In genomic region chr16:28923652-28924398, GRCh38 we compare ENCODE assay signal across 8 cellular contexts. TPM values are rescaled to one million over a fixed set of nuclear protein-coding genes. Genes with fewer than 3 reads are reported as not detected.
DNase-seq lines count a peak whose midpoint lies in the region; ATAC-seq and TF ChIP-seq lines count a peak whose summit lies in the region.

No MANE protein-coding gene starts in this region.

- H3K9me3 ChIP-seq in gastrocnemius medialis = no peaks in the 10 kb centered on the region

- H3K36me3 Mint-ChIP-seq in activated naive CD8-positive, alpha-beta T cell treated with anti-CD3 and anti-CD28 coated beads for 36 hours = peaks cover 8% of the 10 kb centered on the region

- intact Hi-C loops in gastrocnemius medialis (cut with DNase I; ENCODE audit: low total_unique reads) = loop anchor here (2.0 kb wide), 3 partner anchors 43 to 101 kb away; partner anchors contain the start of genes ATXN2L and TUFM

- TF ChIP-seq CTCF in GM13976 (IDR thresholded peaks at IDR 0.05; ENCODE audit: borderline replicate concordance, control extremely low read depth, extremely low read depth, insufficient read depth, missing control alignments) (no peak), gastrocnemius medialis (IDR thresholded peaks at IDR 0.05 in 4 of 5, conservative IDR thresholded peaks at IDR 0.05 in 1 of 5) (no peak), omental fat pad (IDR thresholded peaks at IDR 0.05) (no peak)

- H3K27me3 ChIP-seq in mesendoderm (ENCODE audit: insufficient read depth, low read length, poor library complexity) (no peaks in the 10 kb centered on the region), gastrocnemius medialis (no peaks in the 10 kb centered on the region)

- no peaks in the 10 kb centered on the region for H3K27me3 Mint-ChIP-seq in activated naive CD8-positive, alpha-beta T cell treated with anti-CD3 and anti-CD28 coated beads for 36 hours

- no peak overlapping the region for H2AK5ac ChIP-seq in mesendoderm (ENCODE audit: low read length)

- H3K18ac ChIP-seq in mesendoderm (ENCODE audit: low read length) = no peak overlapping the region

- H2BK5ac ChIP-seq in mesendoderm (ENCODE audit: low read length) = peak overlapping the region; percentile 49

- in situ Hi-C loops in GM13976 (cut with MboI; ENCODE audit: low sequenced_read_pairs, unreplicated experiment) = no loop called here
- in situ Hi-C loops in gastrocnemius medialis (cut with MboI; ENCODE audit: low sequenced_read_pairs in 4 of 4) = no loop called here

- peak overlapping the region; percentile 66 for H3K23ac ChIP-seq in mesendoderm (ENCODE audit: low read length)

- H3K4me3 ChIP-seq in mesendoderm (ENCODE audit: low read length) (peak overlapping the region; percentile 60), gastrocnemius medialis (peak overlapping the region in 1 of 4 donors; percentile 99)

- H2BK120ac ChIP-seq in mesendoderm (ENCODE audit: low read depth, low read length) = no peak overlapping the region

- H3K36me3 ChIP-seq in mesendoderm (ENCODE audit: control insufficient read depth, insufficient read depth, low read length) = no peaks in the 10 kb centered on the region
- peaks cover 0 to 8% of the 10 kb centered on the region in 2 donors for H3K36me3 ChIP-seq in gastrocnemius medialis

- H3K4ac ChIP-seq in mesendoderm (ENCODE audit: low read depth, low read length) = no peak overlapping the region

- WGBS in mesendoderm (ENCODE audit: extremely low coverage, insufficient coverage, low lambda C conversion rate) = no CpG with 5 or more reads among the region's 13 CpGs

- ATAC-seq in GM21367 (IDR thresholded peaks at IDR 0.05; ENCODE audit: unreplicated experiment) (peak; percentile 55), HG03565 (IDR thresholded peaks at IDR 0.05; ENCODE audit: unreplicated experiment) (peak; percentile 37), gastrocnemius medialis (no peak), omental fat pad (ENCODE audit: low FRiP score) (no peak)

- H4K5ac ChIP-seq in mesendoderm (ENCODE audit: low read length) = no peak overlapping the region

- peak overlapping the region; percentile 86 for H3K9ac ChIP-seq in mesendoderm (ENCODE audit: low read length)

- no peaks in the 10 kb centered on the region for H3K4me1 ChIP-seq in mesendoderm (ENCODE audit: control insufficient read depth, low read depth, low read length)
- peaks cover 9% of the 10 kb centered on the region in 2 donors for H3K4me1 ChIP-seq in gastrocnemius medialis

- H3K9me3 Mint-ChIP-seq in activated naive CD8-positive, alpha-beta T cell treated with anti-CD3 and anti-CD28 coated beads for 36 hours = peaks cover 3% of the 10 kb centered on the region

- H3K4me2 ChIP-seq in mesendoderm (ENCODE audit: low read length) = peak overlapping the region; percentile 97

- H3K56ac ChIP-seq in mesendoderm (ENCODE audit: low read length) = peak overlapping the region; percentile 97

- no peak for TF ChIP-seq POLR2A in gastrocnemius medialis (IDR thresholded peaks at IDR 0.05)

- H3K4me1 Mint-ChIP-seq in activated naive CD8-positive, alpha-beta T cell treated with anti-CD3 and anti-CD28 coated beads for 36 hours = peaks cover 18% of the 10 kb centered on the region

- no peak overlapping the region for H4K8ac ChIP-seq in mesendoderm (ENCODE audit: low read depth, low read length)

- H3K79me1 ChIP-seq in mesendoderm (ENCODE audit: low read length) = peaks cover 2% of the 10 kb centered on the region

- DNase-seq in GM13976 (ENCODE audit: low spot score) (peak; percentile 80), mesendoderm (no peak), gastrocnemius medialis (no peak), hippocampal formation (lab: John Stamatoyannopoulos, UW) (no peak), omental fat pad (ENCODE audit: low spot score) (no peak)
- no peak for DNase-seq in activated naive CD8-positive, alpha-beta T cell treated with anti-CD3 and anti-CD28 coated beads for 36 hours

- H3K79me2 ChIP-seq in mesendoderm (ENCODE audit: control insufficient read depth, insufficient read depth, low read length) = no peaks in the 10 kb centered on the region

- H3K27ac Mint-ChIP-seq in activated naive CD8-positive, alpha-beta T cell treated with anti-CD3 and anti-CD28 coated beads for 36 hours = no peak overlapping the region

- H3K27ac ChIP-seq in mesendoderm (ENCODE audit: low read depth, low read length) = peak overlapping the region; percentile 32
- H3K27ac ChIP-seq in gastrocnemius medialis = peak overlapping the region in 2 of 4 donors; percentile 97 to 99

- no peak overlapping the region for H2BK15ac ChIP-seq in mesendoderm (replicated peaks; ENCODE audit: low read depth)

- peak overlapping the region; percentile 96 for H3K4me3 Mint-ChIP-seq in activated naive CD8-positive, alpha-beta T cell treated with anti-CD3 and anti-CD28 coated beads for 36 hours

RNA-seq across cellular contexts. Expression of gene RABEP2, which starts 1.2 kb away (rescaled TPM):
- 10 to 100 TPM; 11.4 to 12.5 TPM for total RNA-seq in activated naive CD8-positive, alpha-beta T cell treated with anti-CD3 and anti-CD28 coated beads for 36 hours
- 7.2 TPM for polyA plus RNA-seq in mesendoderm (2013, experiment 1 of 2)
- polyA plus RNA-seq in mesendoderm (2013, experiment 2 of 2) = 6.6 TPM
- total RNA-seq in gastrocnemius medialis = 10 to 100 TPM in 1 of 4 donors, 1 to 10 TPM in 3; 2.9 to 13.9 (median 6.4) TPM
- total RNA-seq in omental fat pad = 10 to 100 TPM; 10.1 to 21.7 (median 17.0) TPM

RNA-seq across cellular contexts. Expression of gene CD19, which starts 7.9 kb away (rescaled TPM):
- total RNA-seq in activated naive CD8-positive, alpha-beta T cell treated with anti-CD3 and anti-CD28 coated beads for 36 hours = 1 to 10 TPM; 2.1 to 2.6 TPM
- 0.46 TPM for polyA plus RNA-seq in mesendoderm (2013, experiment 1 of 2)
- polyA plus RNA-seq in mesendoderm (2013, experiment 2 of 2) = 0.39 TPM
- total RNA-seq in gastrocnemius medialis (not detected), omental fat pad (under 1 TPM in 1 of 4 donors, not detected in 3; 0.46 TPM)

RNA-seq across cellular contexts. Expression of gene NFATC2IP, which starts 26.9 kb away (rescaled TPM):
- 10 to 100 TPM; 65.6 to 74.4 TPM for total RNA-seq in activated naive CD8-positive, alpha-beta T cell treated with anti-CD3 and anti-CD28 coated beads for 36 hours
- polyA plus RNA-seq in mesendoderm (2013, experiment 1 of 2) = 28.9 TPM
- polyA plus RNA-seq in mesendoderm (2013, experiment 2 of 2) = 29.8 TPM
- total RNA-seq in gastrocnemius medialis = 10 to 100 TPM; 10.3 to 18.5 (median 14.2) TPM
- total RNA-seq in omental fat pad = 10 to 100 TPM; 22.1 to 33.4 (median 29.3) TPM

RNA-seq across cellular contexts. Expression of gene ATP2A1, which starts 45.5 kb away (rescaled TPM):
- total RNA-seq in activated naive CD8-positive, alpha-beta T cell treated with anti-CD3 and anti-CD28 coated beads for 36 hours = 1 to 10 TPM; 2.0 to 2.8 TPM
- polyA plus RNA-seq in mesendoderm (2013, experiment 1 of 2) = 0.44 TPM
- polyA plus RNA-seq in mesendoderm (2013, experiment 2 of 2) = 1.0 TPM
- total RNA-seq in gastrocnemius medialis (100 to 1,000 TPM; 380 to 909 (median 764) TPM), omental fat pad (under 1 TPM; 0.32 to 0.44 (median 0.37) TPM)

RNA-seq across cellular contexts. Expression of gene SPNS1, which starts 50.8 kb away (rescaled TPM):
- total RNA-seq in activated naive CD8-positive, alpha-beta T cell treated with anti-CD3 and anti-CD28 coated beads for 36 hours = 10 to 100 TPM; 24.4 to 26.3 TPM
- polyA plus RNA-seq in mesendoderm (2013, experiment 1 of 2) = 27.5 TPM
- polyA plus RNA-seq in mesendoderm (2013, experiment 2 of 2) = 26.5 TPM
- total RNA-seq in gastrocnemius medialis (10 to 100 TPM; 12.7 to 26.0 (median 23.4) TPM), omental fat pad (10 to 100 TPM; 16.3 to 21.0 (median 18.5) TPM)

Comparison
In these comparisons a context has a peak if more than half of its experiments do, and no peak if none do; other contexts are left out.
1. ATAC-seq: peak in GM21367 (single experiment) and HG03565 (single experiment); none in gastrocnemius medialis (0 of 2) and omental fat pad (single experiment).